In genomic region chr1:206808615-206809014, GRCh38 we compare ENCODE assay signal across 7 cellular contexts. TPM values are rescaled to one million over a fixed set of nuclear protein-coding genes. Genes with fewer than 3 reads are reported as not detected.
A peak's percentile ranks its signal among the peaks of the same experiment; 100 is the strongest.
DNase-seq lines count a peak whose midpoint lies in the region; ATAC-seq and TF ChIP-seq lines count a peak whose summit lies in the region.

No MANE protein-coding gene starts in this region.

- DNase-seq in GM06990 (ENCODE audit: extremely low read depth, insufficient read length) (no peak), Peyer's patch (peak in 2 of 3 donors; percentile 42 to 64), cardiac fibroblast (ENCODE audit: low read depth in 2 of 2) (peak; percentile 59 to 66), naive B cell (no peak), cerebellar nuclear complex (lab: John Stamatoyannopoulos, UW) (no peak)

- H3K4me1 ChIP-seq in HEK293 (ENCODE audit: control insufficient read depth, insufficient read depth, low read length) (no peaks in the 10 kb centered on the region), Peyer's patch (peaks cover 0 to 5% (median 0%) of the 10 kb centered on the region in 4 donors)

- H3K27ac Mint-ChIP-seq in naive B cell = peak overlapping the region in 1 of 6 donors; percentile 18

- H3K4me3 Mint-ChIP-seq in naive B cell = no peak overlapping the region

- TF ChIP-seq POLR2A in Peyer's patch (IDR thresholded peaks at IDR 0.05) = no peak

- peaks cover 9 to 23% (median 16%) of the 10 kb centered on the region in 3 donors for H3K4me1 Mint-ChIP-seq in naive B cell

- POLR2A ChIA-PET in HEK293 (lab: Yijun Ruan, JAX) = no interaction called here

- H3K9me3 ChIP-seq in HEK293 (ENCODE audit: control insufficient read depth, insufficient read depth, low read depth, low read length) = no peaks in the 10 kb centered on the region
- no peaks in the 10 kb centered on the region for H3K9me3 ChIP-seq in Peyer's patch

- H3K4me3 ChIP-seq in GM06990 (replicated peaks; ENCODE audit: low read depth, low read length) (no peak overlapping the region), HEK293 (ENCODE audit: low read depth, low read length) (no peak overlapping the region), Peyer's patch (no peak overlapping the region), cardiac fibroblast (replicated peaks in 1 of 2; ENCODE audit: low read depth in 2 of 2, low read length in 2 of 2) (no peak overlapping the region)

- H3K27ac ChIP-seq in HEK293 (ENCODE audit: extremely low read depth, low read depth, low read length) (no peak overlapping the region), Peyer's patch (no peak overlapping the region)

- no peaks in the 10 kb centered on the region for H3K27me3 ChIP-seq in GM06990 (replicated peaks; ENCODE audit: control insufficient read depth, insufficient read depth, low read length)
- no peaks in the 10 kb centered on the region for H3K27me3 ChIP-seq in Peyer's patch

- CTCF ChIA-PET in HEK293 (lab: Yijun Ruan, JAX) = interaction anchor here (0.5 to 2.6 kb wide), 14 partner anchors 10 to 246 kb away, joined by 3 to 56 read pairs (median 7); no protein-coding TSS in a partner anchor

- peak; percentile 63 to 65 for ATAC-seq in naive B cell (ENCODE audit: low read depth in 2 of 2)
- no peak for ATAC-seq in GM21515 (IDR thresholded peaks at IDR 0.05; ENCODE audit: unreplicated experiment)

- H3K36me3 Mint-ChIP-seq in naive B cell = peaks cover 0 to 7% of the 10 kb centered on the region in 2 donors

- H3K27me3 Mint-ChIP-seq in naive B cell = no peaks in the 10 kb centered on the region

- H3K36me3 ChIP-seq in GM06990 (ENCODE audit: control insufficient read depth, insufficient read depth, low read length) = no peaks in the 10 kb centered on the region; the same call in 1 of the 2 replicates
- H3K36me3 ChIP-seq in HEK293 (ENCODE audit: control insufficient read depth in 2 of 2, insufficient read depth in 1 of 2, low read length in 2 of 2) = no peaks in the 10 kb centered on the region
- no peaks in the 10 kb centered on the region for H3K36me3 ChIP-seq in Peyer's patch

- TF ChIP-seq CTCF in GM06990 (IDR thresholded peaks at IDR 0.05; ENCODE audit: insufficient read depth, low read length, poor library complexity, severe bottlenecking) = peak; percentile 65
- no peak; the same call in 1 of the 2 replicates for TF ChIP-seq CTCF in HEK293 (tag by site-specific recombination; IDR thresholded peaks at IDR 0.05)
- TF ChIP-seq CTCF in Peyer's patch (IDR thresholded peaks at IDR 0.05) = peak; percentile 29 to 48 (median 44)
- peak; percentile 52 for TF ChIP-seq CTCF in cardiac fibroblast (IDR thresholded peaks at IDR 0.05; ENCODE audit: low read depth, low read length)

- peaks cover 0 to 8% (median 6%) of the 10 kb centered on the region in 7 donors for H3K9me3 Mint-ChIP-seq in naive B cell

TF ChIP-seq in HEK293, 187 proteins besides CTCF, POLR2A, EP300 and RAD21:
- TF ChIP-seq ZNF654 (tag by site-specific recombination; IDR thresholded peaks at IDR 0.05; ENCODE audit: low read depth) (peak; percentile 27), ZEB2 (tag by site-specific recombination; IDR thresholded peaks at IDR 0.05) (no peak)
TF ChIP-seq in HEK293: peak in this region for 1.

RNA-seq across cellular contexts. Expression of gene IL10, which starts 36.3 kb away (rescaled TPM):
- total RNA-seq in Peyer's patch = 1 to 10 TPM in 1 of 4 donors, under 1 TPM in 1, not detected in 2; 0.85 to 2.0 TPM
- under 1 TPM in 2 of 6 donors, not detected in 4; 0.17 to 0.31 TPM for polyA plus RNA-seq in naive B cell (ENCODE audit: low read depth in 6 of 6)

RNA-seq across cellular contexts. Expression of gene IL19, which starts 38.0 kb away (rescaled TPM):
- not detected for total RNA-seq in Peyer's patch
- polyA plus RNA-seq in naive B cell (ENCODE audit: low read depth in 6 of 6) = not detected

RNA-seq across cellular contexts. Expression of gene IL20, which starts 56.8 kb away (rescaled TPM):
- not detected for total RNA-seq in Peyer's patch
- not detected for polyA plus RNA-seq in naive B cell (ENCODE audit: low read depth in 6 of 6)

Comparison
In these comparisons a context has a peak if more than half of its experiments do, and no peak if none do; other contexts are left out.
1. DNase-seq: peak in Peyer's patch (2 of 3) and cardiac fibroblast (2 of 2); none in GM06990 (single experiment), naive B cell (single experiment) and cerebellar nuclear complex (0 of 2).